9 cellular contexts compared by ENCODE assay signal in genomic region chr10:122460891-122461293, GRCh38. TPM values are rescaled to one million over a fixed set of nuclear protein-coding genes. Genes with fewer than 3 reads are reported as not detected.
DNase-seq lines count a peak whose midpoint lies in the region; TF ChIP-seq lines count a peak whose summit lies in the region.
"Had no signal": no experiment of that assay in that cellular context is flagged by ENCODE, and none has a peak within 500 bp of the region (broad histone marks: within the 10 kb centered on the region; RNA-seq: fewer than 3 reads in every experiment).

No MANE protein-coding gene starts in this region.

- peak overlapping the region in 3 of 4 donors; percentile 38 to 57 (median 55) for H3K27ac ChIP-seq in Peyer's patch
- peak overlapping the region; percentile 85 for H3K27ac ChIP-seq in temporal lobe (ENCODE audit: low read depth, low read length)

- peak overlapping the region; percentile 22 to 74 (median 54) for H3K4me3 ChIP-seq in Peyer's patch
- peak overlapping the region; percentile 33 for H3K4me3 ChIP-seq in lower leg skin (ENCODE audit: low read depth, poor library complexity, severe bottlenecking)

- H3K9me3 Mint-ChIP-seq in dendritic cell treated with granulocyte-macrophage colony-stimulating factor and Interleukin-4, amounts not matched to agents 40 ng/mL and 50 ng/mL, for 4 days: no peaks in the 10 kb centered on the region

- H3K27me3 ChIP-seq in Peyer's patch: no peaks in the 10 kb centered on the region

- peak overlapping the region; percentile 59 for H3K4me3 Mint-ChIP-seq in dendritic cell treated with granulocyte-macrophage colony-stimulating factor and Interleukin-4, amounts not matched to agents 40 ng/mL and 50 ng/mL, for 4 days

- H3K9me3 ChIP-seq in Peyer's patch: no peaks in the 10 kb centered on the region

- no peaks in the 10 kb centered on the region for H3K36me3 ChIP-seq in Peyer's patch

- TF ChIP-seq CTCF in Peyer's patch (IDR thresholded peaks at IDR 0.05) (no peak), lower leg skin (IDR thresholded peaks at IDR 0.05) (no peak)

- H3K27me3 Mint-ChIP-seq in dendritic cell treated with granulocyte-macrophage colony-stimulating factor and Interleukin-4, amounts not matched to agents 40 ng/mL and 50 ng/mL, for 4 days: peaks cover 89% of the 10 kb centered on the region

- peaks cover 30% of the 10 kb centered on the region for H3K4me1 Mint-ChIP-seq in dendritic cell treated with granulocyte-macrophage colony-stimulating factor and Interleukin-4, amounts not matched to agents 40 ng/mL and 50 ng/mL, for 4 days (ENCODE audit: low read depth)

- intact Hi-C loops in dendritic cell treated with granulocyte-macrophage colony-stimulating factor and Interleukin-4, amounts not matched to agents 40 ng/mL and 50 ng/mL, for 4 days (cut with micrococcal nuclease): no loop called here
- intact Hi-C loops in lower leg skin (cut with DNase I; ENCODE audit: low total_unique reads): no loop called here

- no peaks in the 10 kb centered on the region for H3K36me3 Mint-ChIP-seq in dendritic cell treated with granulocyte-macrophage colony-stimulating factor and Interleukin-4, amounts not matched to agents 40 ng/mL and 50 ng/mL, for 4 days (ENCODE audit: low read depth)

- WGBS in lower leg skin, 2 donors: 0 to 2% methylated on average over 26 to 32 of the region's 40 CpGs

- H3K4me1 ChIP-seq in Peyer's patch: peaks cover 0 to 17% (median 0%) of the 10 kb centered on the region in 4 donors

- no peak for DNase-seq in Peyer's patch
- peak in 1 of 2 donors; percentile 88 for DNase-seq in lower leg skin (ENCODE audit: low spot score in 2 of 2)
- no peak for DNase-seq in NCI-H774 (lab: John Stamatoyannopoulos, UW)
- no peak for DNase-seq in NOMO-1 (lab: John Stamatoyannopoulos, UW; ENCODE audit: unreplicated experiment in 2 of 2)
- DNase-seq in midbrain (lab: John Stamatoyannopoulos, UW): no peak

- no peak overlapping the region for H3K27ac Mint-ChIP-seq in dendritic cell treated with granulocyte-macrophage colony-stimulating factor and Interleukin-4, amounts not matched to agents 40 ng/mL and 50 ng/mL, for 4 days

- TF ChIP-seq POLR2A in Peyer's patch (IDR thresholded peaks at IDR 0.05) (no peak), lower leg skin (IDR thresholded peaks at IDR 0.05) (no peak)

RNA-seq across cellular contexts. Expression of gene HTRA1, which starts 0.5 kb away (rescaled TPM):
- total RNA-seq in Peyer's patch (10 to 100 TPM; 12.3 to 26.1 (median 17.3) TPM), lower leg skin (100 to 1,000 TPM in 1 of 4 donors, 10 to 100 TPM in 3; 71.0 to 113 (median 84.1) TPM), temporal lobe (46.7 TPM)
- total RNA-seq: T-helper 1 cell treated with Interleukin-12 subunit alpha and Interleukin-12 subunit beta and Interleukin-4 antibody, amounts not matched to agents 30 ng/mL and 1 ng/mL, for 36 hours had no signal

RNA-seq across cellular contexts. Expression of gene ARMS2, which starts 6.4 kb away (rescaled TPM):
- total RNA-seq in Peyer's patch: not detected
- total RNA-seq in lower leg skin: not detected
- not detected for total RNA-seq in temporal lobe
- total RNA-seq: esophagus mucosa; T-helper 1 cell treated with Interleukin-12 subunit alpha and Interleukin-12 subunit beta and Interleukin-4 antibody, amounts not matched to agents 30 ng/mL and 1 ng/mL, for 36 hours had no signal
